17 cellular contexts compared by ENCODE assay signal in the genomic region with DNA sequence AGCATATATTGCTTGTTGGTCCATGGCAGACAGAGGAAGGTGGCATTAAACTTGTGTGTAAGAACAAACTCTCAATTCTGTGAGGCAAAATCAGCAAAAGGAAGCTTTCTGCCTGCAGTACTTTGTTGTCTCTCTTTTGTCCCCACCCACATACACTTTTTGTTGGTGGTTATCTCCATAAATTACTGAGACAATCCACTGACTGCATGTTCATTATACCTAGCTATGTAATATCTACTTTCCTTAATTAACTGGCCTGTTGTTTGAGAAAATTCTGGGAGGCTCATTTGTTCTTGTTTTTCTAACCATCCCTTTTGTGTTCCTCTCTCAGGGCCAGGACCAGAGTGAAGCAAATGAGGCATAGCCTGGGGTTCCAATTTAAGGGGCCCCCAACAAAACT. TPM values are rescaled to one million over a fixed set of nuclear protein-coding genes. Genes with fewer than 3 reads are reported as not detected.
"Had no signal": no experiment of that assay in that cellular context is flagged by ENCODE, and none has a peak within 500 bp of the region (broad histone marks: within the 10 kb centered on the region; RNA-seq: fewer than 3 reads in every experiment).

A gene (minus strand): TSS at position 101 of the 400 bp plus-strand sequence. CDS start 77 bp downstream, at position 24.

- H3K27ac ChIP-seq: epithelial cell of prostate, gastroesophageal sphincter, left lung, neutrophil had no signal

- H3K4me1 Mint-ChIP-seq: stimulated activated memory B cell treated with anti-CD40 and anti-IgM and Interleukin-4, amounts not matched to agents 10 μg/mL and 1 μg/mL and 100 μg/mL, for 72 hours had no signal

- H3K9me3 Mint-ChIP-seq: activated B cell treated with CpG ODN at 0.5 μM for 24 hours; stimulated activated memory B cell treated with anti-CD40 and anti-IgM and Interleukin-4, amounts not matched to agents 10 μg/mL and 1 μg/mL and 100 μg/mL, for 72 hours had no signal

- H3K27me3 Mint-ChIP-seq: activated B cell treated with CpG ODN at 0.5 μM for 24 hours; stimulated activated memory B cell treated with anti-CD40 and anti-IgM and Interleukin-4, amounts not matched to agents 10 μg/mL and 1 μg/mL and 100 μg/mL, for 72 hours had no signal

- H3K9me3 ChIP-seq: left lung, neutrophil, transverse colon had no signal

- H3K27ac Mint-ChIP-seq: activated B cell treated with CpG ODN at 0.5 μM for 24 hours; stimulated activated memory B cell treated with anti-CD40 and anti-IgM and Interleukin-4, amounts not matched to agents 10 μg/mL and 1 μg/mL and 100 μg/mL, for 72 hours; T-helper 1 cell treated with Interleukin-12 subunit alpha and Interleukin-12 subunit beta and Interleukin-4 antibody, amounts not matched to agents 30 μg/mL and 1 μg/mL, for 36 hours had no signal

- H3K4me3 Mint-ChIP-seq: activated B cell treated with CpG ODN at 0.5 μM for 24 hours; stimulated activated memory B cell treated with anti-CD40 and anti-IgM and Interleukin-4, amounts not matched to agents 10 μg/mL and 1 μg/mL and 100 μg/mL, for 72 hours; T-helper 1 cell treated with Interleukin-12 subunit alpha and Interleukin-12 subunit beta and Interleukin-4 antibody, amounts not matched to agents 30 μg/mL and 1 μg/mL, for 36 hours had no signal

- H3K4me3 ChIP-seq: gastroesophageal sphincter, left lung, skin epidermis, transverse colon had no signal

- H3K36me3 ChIP-seq: gastroesophageal sphincter, left lung, neutrophil, transverse colon had no signal

- H3K4me1 ChIP-seq: gastroesophageal sphincter, left lung, transverse colon had no signal

- H3K27me3 ChIP-seq: gastroesophageal sphincter, left lung, neutrophil, transverse colon had no signal

- ATAC-seq: gastroesophageal sphincter; left lung; SK-N-SH treated with all-trans-retinoic acid at 6 μM for 48 hours; stimulated activated memory B cell treated with anti-CD40 and anti-IgM and Interleukin-4, amounts not matched to agents 10 μg/mL and 1 μg/mL and 100 μg/mL, for 72 hours had no signal

- DNase-seq: activated B cell treated with CpG ODN at 0.5 μM for 24 hours; activated gamma-delta T cell; caudate nucleus; cortex of kidney; effector CD8-positive, alpha-beta T cell; left lung; mesenchymal stem cell; substantia nigra; transverse colon had no signal

- H3K36me3 Mint-ChIP-seq: stimulated activated memory B cell treated with anti-CD40 and anti-IgM and Interleukin-4, amounts not matched to agents 10 μg/mL and 1 μg/mL and 100 μg/mL, for 72 hours had no signal

RNA-seq across cellular contexts. Expression of the gene that starts here (rescaled TPM):
- total RNA-seq: activated B cell treated with CpG ODN at 0.5 μM for 24 hours, myocyte had no signal
